ENCODE assay signal across 30 cellular contexts in genomic region chr10:15411035-15411434, GRCh38.
"Had no signal": no experiment of that assay in that cellular context is flagged by ENCODE, and none has a peak within 500 bp of the region (broad histone marks: within the 10 kb centered on the region; RNA-seq: fewer than 3 reads in every experiment).

No MANE protein-coding gene starts in this region.

- H3K27ac Mint-ChIP-seq: natural killer cell; nephron; neural progenitor cell; stimulated activated memory B cell treated with anti-CD40 and anti-IgM and Interleukin-4, amounts not matched to agents 10 μg/mL and 1 μg/mL and 100 μg/mL, for 72 hours; stimulated activated naive CD8-positive, alpha-beta T cell treated with anti-CD3 and anti-CD28 coated beads, Interleukin-15, amount 100 ng/mL, for 72 hours; type B pancreatic cell had no signal

- H3K4me3 Mint-ChIP-seq: natural killer cell; nephron; neural progenitor cell; stimulated activated memory B cell treated with anti-CD40 and anti-IgM and Interleukin-4, amounts not matched to agents 10 μg/mL and 1 μg/mL and 100 μg/mL, for 72 hours; stimulated activated naive CD8-positive, alpha-beta T cell treated with anti-CD3 and anti-CD28 coated beads, Interleukin-15, amount 100 ng/mL, for 72 hours; type B pancreatic cell had no signal

- H3K4me1 Mint-ChIP-seq: natural killer cell; nephron; neural progenitor cell; stimulated activated memory B cell treated with anti-CD40 and anti-IgM and Interleukin-4, amounts not matched to agents 10 μg/mL and 1 μg/mL and 100 μg/mL, for 72 hours; stimulated activated naive CD8-positive, alpha-beta T cell treated with anti-CD3 and anti-CD28 coated beads, Interleukin-15, amount 100 ng/mL, for 72 hours had no signal

- H3K36me3 Mint-ChIP-seq: natural killer cell; neural progenitor cell; stimulated activated memory B cell treated with anti-CD40 and anti-IgM and Interleukin-4, amounts not matched to agents 10 μg/mL and 1 μg/mL and 100 μg/mL, for 72 hours; type B pancreatic cell had no signal

- H3K27ac ChIP-seq: neural progenitor cell, ovary, parathyroid adenoma, psoas muscle, right lobe of liver, sigmoid colon, suprapubic skin, tibial artery, transverse colon, upper lobe of right lung had no signal

- H3K27me3 ChIP-seq: neural progenitor cell, ovary, right lobe of liver, sigmoid colon, suprapubic skin, testis, tibial artery, transverse colon, upper lobe of right lung, uterus had no signal

- DNase-seq: natural killer cell; occipital lobe; ovary; posterior cingulate gyrus; psoas muscle; right cardiac atrium; right lobe of liver; sigmoid colon; small intestine; stimulated activated CD4-positive, alpha-beta T cell treated with anti-CD3 and anti-CD28 coated beads, Interleukin-15, amount 100 ng/mL, for 24 hours; stimulated activated CD4-positive, alpha-beta T cell treated with anti-CD3 and anti-CD28 coated beads, Interleukin-2, amount 100 ng/mL, for 24 hours; stimulated activated CD4-positive, alpha-beta T cell treated with anti-CD3 and anti-CD28 coated beads, Interleukin-2, amount 100 ng/mL, for 48 hours; stimulated activated CD4-positive, alpha-beta T cell treated with anti-CD3 and anti-CD28 coated beads, Interleukin-4, amount 100 ng/mL, for 4 hours; stimulated activated CD8-positive, alpha-beta memory T cell treated with anti-CD3 and anti-CD28 coated beads, Interleukin-4, amount 100 ng/mL, for 48 hours; stimulated activated naive CD4-positive, alpha-beta T cell; stimulated activated naive CD8-positive, alpha-beta T cell treated with anti-CD3 and anti-CD28 coated beads, Interleukin-15, amount 100 ng/mL, for 72 hours; stimulated activated naive CD8-positive, alpha-beta T cell treated with anti-CD3 and anti-CD28 coated beads, Interleukin-15, Interleukin-2, amounts not matched to agents 100 U/mL and 50 U/mL, for 24 hours; substantia nigra; testis; tibial artery; transverse colon; upper lobe of right lung; uterus had no signal

- H3K4me3 ChIP-seq: neural progenitor cell, ovary, psoas muscle, right lobe of liver, sigmoid colon, suprapubic skin, testis, tibial artery, transverse colon, upper lobe of right lung, uterus had no signal

- H3K4me1 ChIP-seq: neural progenitor cell, parathyroid adenoma, psoas muscle, right lobe of liver, sigmoid colon, testis, tibial artery, transverse colon, upper lobe of right lung, uterus had no signal

- FAIRE-seq: small intestine had no signal

- H3K27me3 Mint-ChIP-seq: progenitor cell of endocrine pancreas; stimulated activated memory B cell treated with anti-CD40 and anti-IgM and Interleukin-4, amounts not matched to agents 10 μg/mL and 1 μg/mL and 100 μg/mL, for 72 hours; type B pancreatic cell had no signal

- H3K36me3 ChIP-seq: neural progenitor cell, ovary, right lobe of liver, sigmoid colon, suprapubic skin, tibial artery, transverse colon, upper lobe of right lung, uterus had no signal

- H3K9me3 ChIP-seq: ovary, psoas muscle, sigmoid colon, suprapubic skin, testis, upper lobe of right lung, uterus had no signal

- H3K9me3 Mint-ChIP-seq: natural killer cell; stimulated activated naive CD8-positive, alpha-beta T cell treated with anti-CD3 and anti-CD28 coated beads, Interleukin-15, amount 100 ng/mL, for 72 hours; type B pancreatic cell had no signal
